In genomic region chr5:82018462-82018861, GRCh38 we compare ENCODE assay signal across 11 cellular contexts. TPM values are rescaled to one million over a fixed set of nuclear protein-coding genes. Genes with fewer than 3 reads are reported as not detected.
DNase-seq lines count a peak whose midpoint lies in the region; ATAC-seq and TF ChIP-seq lines count a peak whose summit lies in the region.
"Had no signal": no experiment of that assay in that cellular context is flagged by ENCODE, and none has a peak within 500 bp of the region (broad histone marks: within the 10 kb centered on the region; RNA-seq: fewer than 3 reads in every experiment).

No MANE protein-coding gene starts in this region.

- H3K4me3 ChIP-seq in right atrium auricular region: no peak overlapping the region
- H3K4me3 ChIP-seq in cardiac muscle cell: no peak overlapping the region
- no peak overlapping the region for H3K4me3 ChIP-seq in upper lobe of right lung
- no peak overlapping the region for H3K4me3 ChIP-seq in transverse colon

- DNase-seq in Right ventricle myocardium superior: no peak
- DNase-seq in right atrium auricular region (ENCODE audit: low spot score): no peak
- peak; percentile 91 for DNase-seq in SIG-M5 treated with dmso at 0.1 percent for 504 hours (lab: John Stamatoyannopoulos, UW; ENCODE audit: unreplicated experiment)
- peak; percentile 13 to 49 for DNase-seq in cardiac muscle cell (ENCODE audit: low read depth in 1 of 2, low spot score in 1 of 2)
- no peak for DNase-seq in upper lobe of right lung
- no peak for DNase-seq in transverse colon
- DNase-seq: ACHN, naive B cell had no signal

- no peak overlapping the region for H3K27ac ChIP-seq in right atrium auricular region
- peak overlapping the region; percentile 57 for H3K27ac ChIP-seq in cardiac muscle cell
- H3K27ac ChIP-seq in upper lobe of right lung: no peak overlapping the region
- no peak overlapping the region for H3K27ac ChIP-seq in transverse colon

- in situ Hi-C loops in transverse colon (cut with MboI; ENCODE audit: low pct_ligation_motif_present in 1 of 4, low pct_unique_long_range_greater_than_20kb in 1 of 4, low sequenced_read_pairs in 3 of 4): no loop called here

- intact Hi-C loops in Right ventricle myocardium superior (cut with DNase I): no loop called here
- intact Hi-C loops in upper lobe of right lung (cut with DNase I): no loop called here
- intact Hi-C loops in transverse colon (cut with DNase I; ENCODE audit: low total_unique reads): no loop called here

- WGBS in transverse colon (ENCODE audit: low coverage in 1 of 2), 2 donors: 43 to 77% methylated on average over 1 of the region's 1 CpG

- ATAC-seq in Right ventricle myocardium superior (ENCODE audit: poor library complexity) (peak; percentile 89), upper lobe of right lung (peak; percentile 21), HG03280 (IDR thresholded peaks at IDR 0.05; ENCODE audit: unreplicated experiment) (no peak), GM21619 (IDR thresholded peaks at IDR 0.05; ENCODE audit: unreplicated experiment) (no peak)
- ATAC-seq: Panc1 had no signal

- no peak for TF ChIP-seq POLR2A in transverse colon (IDR thresholded peaks at IDR 0.05)

- TF ChIP-seq CTCF in right atrium auricular region (IDR thresholded peaks at IDR 0.05): no peak
- no peak for TF ChIP-seq CTCF in cardiac muscle cell (IDR thresholded peaks at IDR 0.05; ENCODE audit: low read depth, low read length)
- no peak for TF ChIP-seq CTCF in upper lobe of right lung (IDR thresholded peaks at IDR 0.05)
- no peak for TF ChIP-seq CTCF in transverse colon (IDR thresholded peaks at IDR 0.05)

- H3K27me3 ChIP-seq in right atrium auricular region (no peaks in the 10 kb centered on the region), cardiac muscle cell (no peaks in the 10 kb centered on the region), upper lobe of right lung (no peaks in the 10 kb centered on the region), transverse colon (no peaks in the 10 kb centered on the region)

- H3K9me3 ChIP-seq in right atrium auricular region (peaks cover 0 to 8% of the 10 kb centered on the region in 2 donors), cardiac muscle cell (ENCODE audit: low read depth) (no peaks in the 10 kb centered on the region), upper lobe of right lung (no peaks in the 10 kb centered on the region), transverse colon (peaks cover 0 to 11% of the 10 kb centered on the region in 2 donors)

- H3K4me1 ChIP-seq in right atrium auricular region: peaks cover 0 to 14% of the 10 kb centered on the region in 2 donors
- peaks cover 18% of the 10 kb centered on the region for H3K4me1 ChIP-seq in cardiac muscle cell (ENCODE audit: low read depth)
- no peaks in the 10 kb centered on the region for H3K4me1 ChIP-seq in upper lobe of right lung
- H3K4me1 ChIP-seq in transverse colon: peaks cover 0 to 4% (median 0%) of the 10 kb centered on the region in 4 donors

- TF ChIP-seq EP300 in transverse colon (IDR thresholded peaks at IDR 0.05; ENCODE audit: low read depth): no peak

- H3K36me3 ChIP-seq in right atrium auricular region (no peaks in the 10 kb centered on the region), cardiac muscle cell (no peaks in the 10 kb centered on the region), upper lobe of right lung (no peaks in the 10 kb centered on the region), transverse colon (no peaks in the 10 kb centered on the region)

RNA-seq across cellular contexts. Expression of gene ATG10, which starts 46.6 kb away (rescaled TPM):
- total RNA-seq in Right ventricle myocardium superior (2.9 TPM), right atrium auricular region (1 to 10 TPM; 4.2 to 5.6 TPM), cardiac muscle cell (7.7 and 9.0 TPM in 2 replicates), upper lobe of right lung (3.7 TPM), transverse colon (10 to 100 TPM in 1 of 4 donors, 1 to 10 TPM in 1, not detected in 2; 8.4 to 10.6 TPM)
- polyA plus RNA-seq in cardiac muscle cell: 24.1 and 28.0 TPM in 2 replicates

Comparison
In these comparisons a context has a peak if more than half of its experiments do, and no peak if none do; other contexts are left out.
1. DNase-seq: peak in SIG-M5 treated with dmso at 0.1 percent for 504 hours (single experiment) and cardiac muscle cell (2 of 2); none in Right ventricle myocardium superior (single experiment), right atrium auricular region (single experiment), upper lobe of right lung (single experiment) and transverse colon (single experiment).
2. ATAC-seq: peak in Right ventricle myocardium superior (single experiment) and upper lobe of right lung (single experiment); none in HG03280 (single experiment) and GM21619 (single experiment).